ENCODE assay signal across 8 cellular contexts in genomic region chr17:81927653-81928496, GRCh38. TPM values are rescaled to one million over a fixed set of nuclear protein-coding genes. Genes with fewer than 3 reads are reported as not detected.
DNase-seq lines count a peak whose midpoint lies in the region; ATAC-seq, FAIRE-seq and TF ChIP-seq lines count a peak whose summit lies in the region.

Gene MAFG (minus strand): TSS chr17:81927735. CDS start chr17:81923185, 4,550 bp downstream.

- no peak for FAIRE-seq in D721Med (lab: Jason Lieb, UNC)

- peak; percentile 49 for ATAC-seq in GM21515 (IDR thresholded peaks at IDR 0.05; ENCODE audit: unreplicated experiment)

- peak; percentile 33 for TF ChIP-seq CTCF in D721Med (IDR thresholded peaks at IDR 0.05; ENCODE audit: insufficient read depth, missing control alignments)

- TF ChIP-seq EP300 in Ishikawa (IDR thresholded peaks at IDR 0.05; ENCODE audit: borderline replicate concordance) = no peak

- DNase-seq in D721Med (ENCODE audit: insufficient read length, low spot score) (peak; percentile 98), OCI-M1 (lab: John Stamatoyannopoulos, UW) (peak; percentile 96), activated T-cell treated with anti-CD3 and anti-CD28 coated beads for 24 hours (ENCODE audit: low read depth) (peak; percentile 84), epithelial cell of prostate (ENCODE audit: low read depth, low spot score) (peak; percentile 33), mucosa of gallbladder (ENCODE audit: low spot score) (peak; percentile 92)
- peak; percentile 75 to 76 for DNase-seq in stimulated activated CD8-positive, alpha-beta memory T cell treated with anti-CD3 and anti-CD28 coated beads, Interleukin-4, amount 100 ng/mL, for 4 hours (ENCODE audit: low read depth in 2 of 2, low spot score in 1 of 2)

- peak within 1 kb of the TSS; percentile 89 for H3K27ac ChIP-seq in epithelial cell of prostate

- TF ChIP-seq RAD21 in Ishikawa (IDR thresholded peaks at IDR 0.05; ENCODE audit: low read depth) = no peak

TF ChIP-seq in Ishikawa, 13 proteins besides CTCF, POLR2A, EP300 and RAD21:
- TF ChIP-seq FOXM1 (IDR thresholded peaks at IDR 0.05; ENCODE audit: borderline replicate concordance, low read depth) = no peak
- peak; percentile 84 for TF ChIP-seq NFIC (IDR thresholded peaks at IDR 0.05)
- TF ChIP-seq REST (IDR thresholded peaks at IDR 0.05; ENCODE audit: low read depth) = 0 out of 2 replicates have a peak, but pooled peaks have one; percentile 24
- TF ChIP-seq ZBTB7A (IDR thresholded peaks at IDR 0.05; ENCODE audit: low read depth) = peak; percentile 90
- TF ChIP-seq MAX (IDR thresholded peaks at IDR 0.05) = peak; percentile 73
- peak; percentile 98 for TF ChIP-seq USF1 (IDR thresholded peaks at IDR 0.05)
- TF ChIP-seq TEAD4 (IDR thresholded peaks at IDR 0.05) = no peak
- TF ChIP-seq CREB1 (IDR thresholded peaks at IDR 0.05; ENCODE audit: low read depth) = peak; percentile 59; the same call in 1 of the 2 replicates
- TF ChIP-seq TCF12 (IDR thresholded peaks at IDR 0.05; ENCODE audit: low read depth) = no peak
- peak; percentile 15; the same call in 1 of the 2 replicates for TF ChIP-seq YY1 (IDR thresholded peaks at IDR 0.05; ENCODE audit: low read depth)
- TF ChIP-seq CEBPB (IDR thresholded peaks at IDR 0.05) = no peak
- TF ChIP-seq EGR1 (IDR thresholded peaks at IDR 0.05) = 0 out of 2 replicates have a peak, but pooled peaks have one; percentile 16
- TF ChIP-seq TAF1 (IDR thresholded peaks at IDR 0.05; ENCODE audit: low read depth) = peak; percentile 46; the same call in 1 of the 2 replicates

RNA-seq across cellular contexts. Expression of gene MAFG, which starts in this region (rescaled TPM):
- 31.6 TPM for total RNA-seq in mucosa of gallbladder

Comparison
In these comparisons a context has a peak if more than half of its experiments do, and no peak if none do; other contexts are left out.
1. Peak in every context shown above with its lines: DNase-seq, ATAC-seq and H3K27ac ChIP-seq.
2. DNase-seq: peak in every context shown above with its lines; median percentile 98 in D721Med; 96 in OCI-M1; 92 in mucosa of gallbladder; 84 in activated T-cell treated with anti-CD3 and anti-CD28 coated beads for 24 hours; 76 in stimulated activated CD8-positive, alpha-beta memory T cell treated with anti-CD3 and anti-CD28 coated beads, Interleukin-4, amount 100 ng/mL, for 4 hours; 33 in epithelial cell of prostate.